1 cellular context compared by ENCODE assay signal in the genomic region with DNA sequence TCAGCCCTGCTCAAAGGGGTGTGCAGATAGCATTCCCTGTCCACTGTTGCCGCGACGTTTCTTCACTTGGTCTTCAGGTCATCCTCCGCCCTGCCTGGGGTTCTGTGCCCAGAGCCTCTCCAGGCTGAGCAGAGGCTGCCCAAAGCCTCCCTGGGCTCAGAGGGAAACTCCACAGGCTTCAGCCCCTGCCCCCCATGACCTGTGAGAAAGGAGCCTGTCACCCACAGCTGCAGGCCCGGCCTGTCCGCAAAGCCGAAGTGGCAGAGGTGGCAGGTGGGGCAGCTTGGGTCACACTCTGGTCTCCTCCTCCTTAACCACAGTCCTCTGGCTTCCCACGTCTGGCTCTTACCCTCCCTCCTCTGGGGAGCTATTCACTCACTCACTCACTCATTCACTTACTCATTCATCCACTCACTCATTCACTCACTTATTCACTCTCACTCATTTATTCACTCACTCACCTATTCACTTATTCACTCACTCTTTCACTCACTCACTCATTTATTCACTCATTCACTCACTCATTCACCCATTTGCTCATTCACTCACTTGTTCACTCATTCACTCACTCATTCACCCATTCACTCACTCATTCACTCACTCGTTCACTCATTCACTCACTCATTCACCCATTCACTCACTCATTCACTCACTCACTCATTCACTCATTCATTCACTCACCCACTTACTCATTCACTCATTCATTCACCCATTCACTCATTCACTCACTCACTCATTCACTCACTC.
TF ChIP-seq lines count a peak whose summit lies in the region.

No MANE protein-coding gene starts in this region.

TF ChIP-seq in HepG2, 621 proteins besides CTCF, POLR2A, EP300 and RAD21 (continues in another document):
- 0 out of 2 replicates have a peak, but pooled peaks have one; percentile 56 for TF ChIP-seq ZNF83 (CRISPR knock-in tag; IDR thresholded peaks at IDR 0.05; ENCODE audit: borderline replicate concordance)
- peak; percentile 81 for TF ChIP-seq ZNF891 (CRISPR knock-in tag; IDR thresholded peaks at IDR 0.05)
- TF ChIP-seq, protein P1, sequence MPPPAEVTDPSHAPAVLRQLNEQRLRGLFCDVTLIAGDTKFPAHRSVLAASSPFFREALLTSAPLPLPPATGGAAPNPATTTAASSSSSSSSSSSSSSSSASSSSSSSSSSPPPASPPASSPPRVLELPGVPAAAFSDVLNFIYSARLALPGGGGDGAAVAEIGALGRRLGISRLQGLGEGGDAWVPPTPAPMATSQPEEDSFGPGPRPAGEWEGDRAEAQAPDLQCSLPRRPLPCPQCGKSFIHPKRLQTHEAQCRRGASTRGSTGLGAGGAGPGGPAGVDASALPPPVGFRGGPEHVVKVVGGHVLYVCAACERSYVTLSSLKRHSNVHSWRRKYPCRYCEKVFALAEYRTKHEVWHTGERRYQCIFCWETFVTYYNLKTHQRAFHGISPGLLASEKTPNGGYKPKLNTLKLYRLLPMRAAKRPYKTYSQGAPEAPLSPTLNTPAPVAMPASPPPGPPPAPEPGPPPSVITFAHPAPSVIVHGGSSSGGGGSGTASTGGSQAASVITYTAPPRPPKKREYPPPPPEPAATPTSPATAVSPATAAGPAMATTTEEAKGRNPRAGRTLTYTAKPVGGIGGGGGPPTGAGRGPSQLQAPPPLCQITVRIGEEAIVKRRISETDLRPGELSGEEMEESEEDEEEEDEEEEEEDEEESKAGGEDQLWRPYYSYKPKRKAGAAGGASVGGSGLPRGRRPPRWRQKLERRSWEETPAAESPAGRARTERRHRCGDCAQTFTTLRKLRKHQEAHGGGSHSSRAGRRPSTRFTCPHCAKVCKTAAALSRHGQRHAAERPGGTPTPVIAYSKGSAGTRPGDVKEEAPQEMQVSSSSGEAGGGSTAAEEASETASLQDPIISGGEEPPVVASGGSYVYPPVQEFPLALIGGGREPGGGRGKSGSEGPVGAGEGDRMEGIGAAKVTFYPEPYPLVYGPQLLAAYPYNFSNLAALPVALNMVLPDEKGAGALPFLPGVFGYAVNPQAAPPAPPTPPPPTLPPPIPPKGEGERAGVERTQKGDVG (CRISPR knock-in tag; IDR thresholded peaks at IDR 0.05; ENCODE audit: borderline replicate concordance): 0 out of 2 replicates have a peak, but pooled peaks have one; percentile 22
- TF ChIP-seq ZIK1 (CRISPR knock-in tag; IDR thresholded peaks at IDR 0.05; ENCODE audit: borderline replicate concordance, low read depth): 0 out of 2 replicates have a peak, but pooled peaks have one; percentile 22
- TF ChIP-seq NFKB2 (CRISPR knock-in tag; IDR thresholded peaks at IDR 0.05; ENCODE audit: borderline replicate concordance): peak; percentile 84; the same call in 1 of the 2 replicates
- TF ChIP-seq AGO2 (optimal IDR thresholded peaks at IDR 0.05; ENCODE audit: low read depth, low read length): peak; percentile 43
- no peak for TF ChIP-seq ZBTB7B (CRISPR knock-in tag; IDR thresholded peaks at IDR 0.05)
- TF ChIP-seq, protein P2, sequence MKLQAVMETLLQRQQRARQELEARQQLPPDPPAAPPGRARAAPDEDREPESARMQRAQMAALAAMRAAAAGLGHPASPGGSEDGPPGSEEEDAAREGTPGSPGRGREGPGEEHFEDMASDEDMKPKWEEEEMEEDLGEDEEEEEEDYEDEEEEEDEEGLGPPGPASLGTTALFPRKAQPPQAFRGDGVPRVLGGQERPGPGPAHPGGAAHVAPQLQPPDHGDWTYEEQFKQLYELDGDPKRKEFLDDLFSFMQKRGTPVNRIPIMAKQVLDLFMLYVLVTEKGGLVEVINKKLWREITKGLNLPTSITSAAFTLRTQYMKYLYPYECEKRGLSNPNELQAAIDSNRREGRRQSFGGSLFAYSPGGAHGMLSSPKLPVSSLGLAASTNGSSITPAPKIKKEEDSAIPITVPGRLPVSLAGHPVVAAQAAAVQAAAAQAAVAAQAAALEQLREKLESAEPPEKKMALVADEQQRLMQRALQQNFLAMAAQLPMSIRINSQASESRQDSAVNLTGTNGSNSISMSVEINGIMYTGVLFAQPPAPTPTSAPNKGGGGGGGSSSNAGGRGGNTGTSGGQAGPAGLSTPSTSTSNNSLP (IDR thresholded peaks at IDR 0.05; ENCODE audit: low read depth, low read length): no peak
- no peak for TF ChIP-seq MEF2D (CRISPR knock-in tag; IDR thresholded peaks at IDR 0.05)
- 0 out of 2 replicates have a peak, but pooled peaks have one; percentile 21 for TF ChIP-seq TBX2 (CRISPR knock-in tag; IDR thresholded peaks at IDR 0.05; ENCODE audit: borderline replicate concordance)
- TF ChIP-seq HIVEP1 (CRISPR knock-in tag; IDR thresholded peaks at IDR 0.05): 0 out of 2 replicates have a peak, but pooled peaks have one; percentile 42
- TF ChIP-seq U2AF1 (optimal IDR thresholded peaks at IDR 0.05; ENCODE audit: low read depth, low read length): no peak
- TF ChIP-seq ASH2L (IDR thresholded peaks at IDR 0.05; ENCODE audit: insufficient read length, low read depth, low read length): peak; percentile 33
- TF ChIP-seq ZNF619 (CRISPR knock-in tag; IDR thresholded peaks at IDR 0.05): peak; percentile 64; the same call in 1 of the 2 replicates
- TF ChIP-seq, protein P3, sequence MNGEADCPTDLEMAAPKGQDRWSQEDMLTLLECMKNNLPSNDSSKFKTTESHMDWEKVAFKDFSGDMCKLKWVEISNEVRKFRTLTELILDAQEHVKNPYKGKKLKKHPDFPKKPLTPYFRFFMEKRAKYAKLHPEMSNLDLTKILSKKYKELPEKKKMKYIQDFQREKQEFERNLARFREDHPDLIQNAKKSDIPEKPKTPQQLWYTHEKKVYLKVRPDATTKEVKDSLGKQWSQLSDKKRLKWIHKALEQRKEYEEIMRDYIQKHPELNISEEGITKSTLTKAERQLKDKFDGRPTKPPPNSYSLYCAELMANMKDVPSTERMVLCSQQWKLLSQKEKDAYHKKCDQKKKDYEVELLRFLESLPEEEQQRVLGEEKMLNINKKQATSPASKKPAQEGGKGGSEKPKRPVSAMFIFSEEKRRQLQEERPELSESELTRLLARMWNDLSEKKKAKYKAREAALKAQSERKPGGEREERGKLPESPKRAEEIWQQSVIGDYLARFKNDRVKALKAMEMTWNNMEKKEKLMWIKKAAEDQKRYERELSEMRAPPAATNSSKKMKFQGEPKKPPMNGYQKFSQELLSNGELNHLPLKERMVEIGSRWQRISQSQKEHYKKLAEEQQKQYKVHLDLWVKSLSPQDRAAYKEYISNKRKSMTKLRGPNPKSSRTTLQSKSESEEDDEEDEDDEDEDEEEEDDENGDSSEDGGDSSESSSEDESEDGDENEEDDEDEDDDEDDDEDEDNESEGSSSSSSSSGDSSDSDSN (CRISPR knock-in tag; IDR thresholded peaks at IDR 0.05): peak; percentile 23; the same call in 1 of the 2 replicates
- TF ChIP-seq RXRA (CRISPR knock-in tag; IDR thresholded peaks at IDR 0.05): peak; percentile 62
- TF ChIP-seq NFE2L1 (CRISPR knock-in tag; IDR thresholded peaks at IDR 0.05; ENCODE audit: borderline replicate concordance): 0 out of 2 replicates have a peak, but pooled peaks have one; percentile 48
- TF ChIP-seq GATAD2A (CRISPR knock-in tag; IDR thresholded peaks at IDR 0.05): no peak
- TF ChIP-seq, protein P4, sequence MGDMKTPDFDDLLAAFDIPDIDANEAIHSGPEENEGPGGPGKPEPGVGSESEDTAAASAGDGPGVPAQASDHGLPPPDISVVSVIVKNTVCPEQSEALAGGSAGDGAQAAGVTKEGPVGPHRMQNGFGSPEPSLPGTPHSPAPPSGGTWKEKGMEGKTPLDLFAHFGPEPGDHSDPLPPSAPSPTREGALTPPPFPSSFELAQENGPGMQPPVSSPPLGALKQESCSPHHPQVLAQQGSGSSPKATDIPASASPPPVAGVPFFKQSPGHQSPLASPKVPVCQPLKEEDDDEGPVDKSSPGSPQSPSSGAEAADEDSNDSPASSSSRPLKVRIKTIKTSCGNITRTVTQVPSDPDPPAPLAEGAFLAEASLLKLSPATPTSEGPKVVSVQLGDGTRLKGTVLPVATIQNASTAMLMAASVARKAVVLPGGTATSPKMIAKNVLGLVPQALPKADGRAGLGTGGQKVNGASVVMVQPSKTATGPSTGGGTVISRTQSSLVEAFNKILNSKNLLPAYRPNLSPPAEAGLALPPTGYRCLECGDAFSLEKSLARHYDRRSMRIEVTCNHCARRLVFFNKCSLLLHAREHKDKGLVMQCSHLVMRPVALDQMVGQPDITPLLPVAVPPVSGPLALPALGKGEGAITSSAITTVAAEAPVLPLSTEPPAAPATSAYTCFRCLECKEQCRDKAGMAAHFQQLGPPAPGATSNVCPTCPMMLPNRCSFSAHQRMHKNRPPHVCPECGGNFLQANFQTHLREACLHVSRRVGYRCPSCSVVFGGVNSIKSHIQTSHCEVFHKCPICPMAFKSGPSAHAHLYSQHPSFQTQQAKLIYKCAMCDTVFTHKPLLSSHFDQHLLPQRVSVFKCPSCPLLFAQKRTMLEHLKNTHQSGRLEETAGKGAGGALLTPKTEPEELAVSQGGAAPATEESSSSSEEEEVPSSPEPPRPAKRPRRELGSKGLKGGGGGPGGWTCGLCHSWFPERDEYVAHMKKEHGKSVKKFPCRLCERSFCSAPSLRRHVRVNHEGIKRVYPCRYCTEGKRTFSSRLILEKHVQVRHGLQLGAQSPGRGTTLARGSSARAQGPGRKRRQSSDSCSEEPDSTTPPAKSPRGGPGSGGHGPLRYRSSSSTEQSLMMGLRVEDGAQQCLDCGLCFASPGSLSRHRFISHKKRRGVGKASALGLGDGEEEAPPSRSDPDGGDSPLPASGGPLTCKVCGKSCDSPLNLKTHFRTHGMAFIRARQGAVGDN (CRISPR knock-in tag; IDR thresholded peaks at IDR 0.05): peak; percentile 73
- TF ChIP-seq ZNF17 (CRISPR knock-in tag; IDR thresholded peaks at IDR 0.05): no peak
- TF ChIP-seq, protein P5, sequence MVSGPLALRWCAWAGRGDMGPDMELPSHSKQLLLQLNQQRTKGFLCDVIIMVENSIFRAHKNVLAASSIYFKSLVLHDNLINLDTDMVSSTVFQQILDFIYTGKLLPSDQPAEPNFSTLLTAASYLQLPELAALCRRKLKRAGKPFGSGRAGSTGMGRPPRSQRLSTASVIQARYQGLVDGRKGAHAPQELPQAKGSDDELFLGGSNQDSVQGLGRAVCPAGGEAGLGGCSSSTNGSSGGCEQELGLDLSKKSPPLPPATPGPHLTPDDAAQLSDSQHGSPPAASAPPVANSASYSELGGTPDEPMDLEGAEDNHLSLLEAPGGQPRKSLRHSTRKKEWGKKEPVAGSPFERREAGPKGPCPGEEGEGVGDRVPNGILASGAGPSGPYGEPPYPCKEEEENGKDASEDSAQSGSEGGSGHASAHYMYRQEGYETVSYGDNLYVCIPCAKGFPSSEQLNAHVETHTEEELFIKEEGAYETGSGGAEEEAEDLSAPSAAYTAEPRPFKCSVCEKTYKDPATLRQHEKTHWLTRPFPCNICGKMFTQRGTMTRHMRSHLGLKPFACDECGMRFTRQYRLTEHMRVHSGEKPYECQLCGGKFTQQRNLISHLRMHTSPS (CRISPR knock-in tag; IDR thresholded peaks at IDR 0.05; ENCODE audit: low read depth): peak; percentile 72
- no peak for TF ChIP-seq ZBTB42 (CRISPR knock-in tag; IDR thresholded peaks at IDR 0.05)
- TF ChIP-seq ZFP41 (CRISPR knock-in tag; IDR thresholded peaks at IDR 0.05; ENCODE audit: borderline replicate concordance): 0 out of 2 replicates have a peak, but pooled peaks have one; percentile 47
- TF ChIP-seq ZNF101 (CRISPR knock-in tag; IDR thresholded peaks at IDR 0.05; ENCODE audit: borderline replicate concordance, low read depth): no peak
- peak; percentile 93 for TF ChIP-seq ZNF24 (IDR thresholded peaks at IDR 0.05)
- peak; percentile 70 for TF ChIP-seq ZNF292 (CRISPR knock-in tag; IDR thresholded peaks at IDR 0.05; ENCODE audit: borderline replicate concordance, low read depth)
- TF ChIP-seq HNRNPL (IDR thresholded peaks at IDR 0.05; ENCODE audit: low read depth, low read length): peak; percentile 94
- TF ChIP-seq, protein P6, sequence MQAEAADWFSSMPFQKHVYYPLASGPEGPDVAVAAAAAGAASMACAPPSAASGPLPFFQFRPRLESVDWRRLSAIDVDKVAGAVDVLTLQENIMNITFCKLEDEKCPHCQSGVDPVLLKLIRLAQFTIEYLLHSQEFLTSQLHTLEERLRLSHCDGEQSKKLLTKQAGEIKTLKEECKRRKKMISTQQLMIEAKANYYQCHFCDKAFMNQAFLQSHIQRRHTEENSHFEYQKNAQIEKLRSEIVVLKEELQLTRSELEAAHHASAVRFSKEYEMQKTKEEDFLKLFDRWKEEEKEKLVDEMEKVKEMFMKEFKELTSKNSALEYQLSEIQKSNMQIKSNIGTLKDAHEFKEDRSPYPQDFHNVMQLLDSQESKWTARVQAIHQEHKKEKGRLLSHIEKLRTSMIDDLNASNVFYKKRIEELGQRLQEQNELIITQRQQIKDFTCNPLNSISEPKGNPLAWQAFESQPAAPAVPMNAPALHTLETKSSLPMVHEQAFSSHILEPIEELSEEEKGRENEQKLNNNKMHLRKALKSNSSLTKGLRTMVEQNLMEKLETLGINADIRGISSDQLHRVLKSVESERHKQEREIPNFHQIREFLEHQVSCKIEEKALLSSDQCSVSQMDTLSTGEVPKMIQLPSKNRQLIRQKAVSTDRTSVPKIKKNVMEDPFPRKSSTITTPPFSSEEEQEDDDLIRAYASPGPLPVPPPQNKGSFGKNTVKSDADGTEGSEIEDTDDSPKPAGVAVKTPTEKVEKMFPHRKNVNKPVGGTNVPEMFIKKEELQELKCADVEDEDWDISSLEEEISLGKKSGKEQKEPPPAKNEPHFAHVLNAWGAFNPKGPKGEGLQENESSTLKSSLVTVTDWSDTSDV (CRISPR knock-in tag; IDR thresholded peaks at IDR 0.05): peak; percentile 50; the same call in 1 of the 2 replicates
- peak; percentile 59; the same call in 1 of the 2 replicates for TF ChIP-seq ZBTB38 (CRISPR knock-in tag; IDR thresholded peaks at IDR 0.05)
- TF ChIP-seq, protein P7, sequence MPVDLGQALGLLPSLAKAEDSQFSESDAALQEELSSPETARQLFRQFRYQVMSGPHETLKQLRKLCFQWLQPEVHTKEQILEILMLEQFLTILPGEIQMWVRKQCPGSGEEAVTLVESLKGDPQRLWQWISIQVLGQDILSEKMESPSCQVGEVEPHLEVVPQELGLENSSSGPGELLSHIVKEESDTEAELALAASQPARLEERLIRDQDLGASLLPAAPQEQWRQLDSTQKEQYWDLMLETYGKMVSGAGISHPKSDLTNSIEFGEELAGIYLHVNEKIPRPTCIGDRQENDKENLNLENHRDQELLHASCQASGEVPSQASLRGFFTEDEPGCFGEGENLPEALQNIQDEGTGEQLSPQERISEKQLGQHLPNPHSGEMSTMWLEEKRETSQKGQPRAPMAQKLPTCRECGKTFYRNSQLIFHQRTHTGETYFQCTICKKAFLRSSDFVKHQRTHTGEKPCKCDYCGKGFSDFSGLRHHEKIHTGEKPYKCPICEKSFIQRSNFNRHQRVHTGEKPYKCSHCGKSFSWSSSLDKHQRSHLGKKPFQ (CRISPR knock-in tag; IDR thresholded peaks at IDR 0.05; ENCODE audit: insufficient replicate concordance): no peak
- TF ChIP-seq, protein P8, sequence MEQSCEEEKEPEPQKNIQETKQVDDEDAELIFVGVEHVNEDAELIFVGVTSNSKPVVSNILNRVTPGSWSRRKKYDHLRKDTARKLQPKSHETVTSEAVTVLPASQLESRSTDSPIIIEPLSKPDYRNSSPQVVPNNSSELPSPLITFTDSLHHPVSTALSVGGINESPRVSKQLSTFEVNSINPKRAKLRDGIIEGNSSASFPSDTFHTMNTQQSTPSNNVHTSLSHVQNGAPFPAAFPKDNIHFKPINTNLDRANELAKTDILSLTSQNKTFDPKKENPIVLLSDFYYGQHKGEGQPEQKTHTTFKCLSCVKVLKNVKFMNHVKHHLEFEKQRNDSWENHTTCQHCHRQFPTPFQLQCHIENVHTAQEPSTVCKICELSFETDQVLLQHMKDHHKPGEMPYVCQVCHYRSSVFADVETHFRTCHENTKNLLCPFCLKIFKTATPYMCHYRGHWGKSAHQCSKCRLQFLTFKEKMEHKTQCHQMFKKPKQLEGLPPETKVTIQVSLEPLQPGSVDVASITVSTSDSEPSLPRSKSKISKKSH (CRISPR knock-in tag; IDR thresholded peaks at IDR 0.05; ENCODE audit: borderline replicate concordance): peak; percentile 93
- peak; percentile 86 for TF ChIP-seq NRL (CRISPR knock-in tag; IDR thresholded peaks at IDR 0.05; ENCODE audit: borderline replicate concordance)
- no peak for TF ChIP-seq ZNF367 (CRISPR knock-in tag; IDR thresholded peaks at IDR 0.05; ENCODE audit: borderline replicate concordance)
- TF ChIP-seq FOXC1 (CRISPR knock-in tag; IDR thresholded peaks at IDR 0.05; ENCODE audit: borderline replicate concordance): no peak
